ENCODE assay signal across 2 cellular contexts in genomic region chr9:125850763-125851162, GRCh38.
TF ChIP-seq lines count a peak whose summit lies in the region.

No MANE protein-coding gene starts in this region.

TF ChIP-seq in HEK293, 187 proteins besides CTCF, POLR2A, EP300 and RAD21 (continued from another document):
- TF ChIP-seq KLF17 (tag by site-specific recombination; IDR thresholded peaks at IDR 0.05) (no peak), FEZF1 (tag by site-specific recombination; IDR thresholded peaks at IDR 0.05) (peak; percentile 75)

TF ChIP-seq in HepG2, 621 proteins besides CTCF, POLR2A, EP300 and RAD21 (continued from another document and continues in another):
- TF ChIP-seq TFAP4 (IDR thresholded peaks at IDR 0.05; ENCODE audit: borderline replicate concordance, low read depth) (no peak), AGO1 (IDR thresholded peaks at IDR 0.05; ENCODE audit: low read depth, low read length, poor library complexity, severe bottlenecking) (no peak), CAMTA2 (CRISPR knock-in tag; IDR thresholded peaks at IDR 0.05; ENCODE audit: borderline replicate concordance) (no peak), ESRRA (CRISPR knock-in tag; IDR thresholded peaks at IDR 0.05; ENCODE audit: low read depth) (no peak), NAIF1 (CRISPR knock-in tag; IDR thresholded peaks at IDR 0.05; ENCODE audit: borderline replicate concordance) (no peak), ZFP36 (IDR thresholded peaks at IDR 0.05; ENCODE audit: borderline replicate concordance, low read depth, low read length, partially characterized antibody) (peak; percentile 6), SKI (IDR thresholded peaks at IDR 0.05; ENCODE audit: partially characterized antibody) (no peak), ADNP (CRISPR knock-in tag; IDR thresholded peaks at IDR 0.05) (no peak), PBX3 (CRISPR knock-in tag; IDR thresholded peaks at IDR 0.05; ENCODE audit: borderline replicate concordance) (no peak), FOSL1 (CRISPR knock-in tag; IDR thresholded peaks at IDR 0.05; ENCODE audit: borderline replicate concordance) (no peak), PHF5A (CRISPR knock-in tag; IDR thresholded peaks at IDR 0.05; ENCODE audit: low read depth, unreplicated experiment) (no peak), TAF1 (CRISPR knock-in tag; IDR thresholded peaks at IDR 0.05) (no peak), KDM2A (CRISPR knock-in tag; IDR thresholded peaks at IDR 0.05; ENCODE audit: borderline replicate concordance, low read depth) (no peak), KLF9 (CRISPR knock-in tag; IDR thresholded peaks at IDR 0.05; ENCODE audit: low read depth) (no peak), TMF1 (CRISPR knock-in tag; IDR thresholded peaks at IDR 0.05; ENCODE audit: low read depth) (no peak), MEIS2 (CRISPR knock-in tag; IDR thresholded peaks at IDR 0.05) (0 out of 2 replicates have a peak, but pooled peaks have one; percentile 36), NFKBIZ (CRISPR knock-in tag; IDR thresholded peaks at IDR 0.05) (0 out of 2 replicates have a peak, but pooled peaks have one; percentile 78), ZBTB33 (CRISPR knock-in tag; IDR thresholded peaks at IDR 0.05) (no peak), ZNF580 (CRISPR knock-in tag; IDR thresholded peaks at IDR 0.05; ENCODE audit: borderline replicate concordance, low read depth) (no peak), CHCHD3 (CRISPR knock-in tag; IDR thresholded peaks at IDR 0.05) (no peak), SETDB1 (CRISPR knock-in tag; IDR thresholded peaks at IDR 0.05; ENCODE audit: borderline replicate concordance) (no peak), ZNF20 (CRISPR knock-in tag; IDR thresholded peaks at IDR 0.05) (no peak), ZBTB21 (CRISPR knock-in tag; IDR thresholded peaks at IDR 0.05) (no peak), ZNF546 (CRISPR knock-in tag; conservative IDR thresholded peaks at IDR 0.05) (no peak), RFX1 (IDR thresholded peaks at IDR 0.05) (no peak), ZNF354B (CRISPR knock-in tag; IDR thresholded peaks at IDR 0.05) (no peak), NFIC (IDR thresholded peaks at IDR 0.05; ENCODE audit: low read length) (peak; percentile 89), MTF1 (CRISPR knock-in tag; IDR thresholded peaks at IDR 0.05) (no peak), PAWR (CRISPR knock-in tag; IDR thresholded peaks at IDR 0.05; ENCODE audit: borderline replicate concordance) (no peak), ZNF792 (CRISPR knock-in tag; IDR thresholded peaks at IDR 0.05) (no peak), ZNF407 (CRISPR knock-in tag; IDR thresholded peaks at IDR 0.05; ENCODE audit: not compliant biosample characterization) (no peak), KLF11 (CRISPR knock-in tag; IDR thresholded peaks at IDR 0.05) (no peak), XRCC5 (optimal IDR thresholded peaks at IDR 0.05; ENCODE audit: low read length) (no peak), RFXAP (CRISPR knock-in tag; IDR thresholded peaks at IDR 0.05; ENCODE audit: borderline replicate concordance) (no peak), AGO2 (optimal IDR thresholded peaks at IDR 0.05; ENCODE audit: low read depth, low read length) (no peak), BRF2 (CRISPR knock-in tag; IDR thresholded peaks at IDR 0.05) (no peak), FOXO4 (CRISPR knock-in tag; conservative IDR thresholded peaks at IDR 0.05) (no peak), NFE2L1 (CRISPR knock-in tag; IDR thresholded peaks at IDR 0.05; ENCODE audit: borderline replicate concordance) (no peak), KAT7 (CRISPR knock-in tag; IDR thresholded peaks at IDR 0.05; ENCODE audit: borderline replicate concordance) (no peak), STAT6 (CRISPR knock-in tag; IDR thresholded peaks at IDR 0.05; ENCODE audit: borderline replicate concordance) (no peak), SALL1 (CRISPR knock-in tag; IDR thresholded peaks at IDR 0.05) (peak; percentile 90; the same call in 1 of the 2 replicates), GLMP (CRISPR knock-in tag; IDR thresholded peaks at IDR 0.05; ENCODE audit: borderline replicate concordance) (no peak), PTBP1 (IDR thresholded peaks at IDR 0.05; ENCODE audit: low read depth, low read length, poor library complexity, severe bottlenecking) (no peak)
